In the genomic region with DNA sequence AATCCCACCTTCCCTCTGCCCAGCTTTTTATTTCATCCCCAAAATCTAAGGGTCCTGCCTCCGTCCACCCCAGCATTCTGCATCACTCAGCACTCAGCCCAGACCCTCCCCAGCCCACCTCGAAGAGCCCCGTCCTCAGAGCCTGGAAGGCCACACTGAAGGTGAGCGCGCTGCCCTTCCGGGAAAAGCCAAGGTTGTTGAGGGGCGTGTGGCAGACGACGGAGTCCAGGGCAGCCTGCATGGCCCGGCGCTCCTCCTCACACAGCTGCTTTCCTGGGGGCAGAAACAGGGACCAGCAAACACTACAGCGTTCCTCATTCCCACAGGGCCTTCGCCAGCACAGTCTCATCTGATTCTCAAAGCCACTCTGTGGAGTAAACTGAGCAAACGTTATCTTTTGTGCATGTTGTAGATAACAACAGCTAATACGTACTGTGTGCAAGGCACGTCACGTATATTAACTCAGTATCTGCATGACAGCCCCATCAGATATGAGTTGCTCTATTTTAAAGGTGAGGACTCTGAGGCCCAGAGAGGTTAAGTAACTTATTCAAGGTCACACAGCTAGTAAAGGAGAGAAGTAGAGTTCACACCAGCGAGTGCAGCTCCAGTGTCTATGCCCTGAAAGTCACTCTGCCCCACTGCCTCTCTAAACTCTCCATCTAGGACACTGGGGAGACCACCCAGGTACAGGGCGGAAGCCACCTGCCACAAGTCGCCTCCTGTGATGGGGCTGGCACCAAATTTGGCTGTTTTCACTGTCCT, we compare ENCODE assay signal across 19 cellular contexts. TPM values are rescaled to one million over a fixed set of nuclear protein-coding genes. Genes with fewer than 3 reads are reported as not detected.
A peak's percentile ranks its signal among the peaks of the same experiment; 100 is the strongest.
DNase-seq lines count a peak whose midpoint lies in the region; ATAC-seq, FAIRE-seq and TF ChIP-seq lines count a peak whose summit lies in the region.
"Had no signal": no experiment of that assay in that cellular context is flagged by ENCODE, and none has a peak within 500 bp of the region (broad histone marks: within the 10 kb centered on the region; RNA-seq: fewer than 3 reads in every experiment).

No MANE protein-coding gene starts in this region.

- H3K9me3 Mint-ChIP-seq in natural killer cell: no peaks in the 10 kb centered on the region
- no peaks in the 10 kb centered on the region for H3K9me3 Mint-ChIP-seq in natural killer cell treated with Interleukin-12 subunit alpha and Interleukin-12 subunit beta and Interleukin-15 and Interleukin-18, amount 100 ng/mL, for 72 hours
- H3K9me3 Mint-ChIP-seq: activated CD4-positive, alpha-beta T cell treated with anti-CD3 and anti-CD28 coated beads, Interleukin-2, amount 10 ng/mL, durations not matched to agents 7 days and 5 days had no signal

- no peak for TF ChIP-seq CTCF in natural killer cell (IDR thresholded peaks at IDR 0.05)
- no peak for TF ChIP-seq CTCF in H1 (IDR thresholded peaks at IDR 0.05; ENCODE audit: control extremely low read depth in 1 of 3, insufficient read depth in 1 of 3, low read depth in 1 of 3, low read length in 3 of 3)

- FAIRE-seq in H1 (lab: Jason Lieb, UNC): no peak

- peaks cover 14 to 32% of the 10 kb centered on the region in 2 experiments for H4K20me1 ChIP-seq in H1 (replicated peaks in 1 of 2; ENCODE audit: control insufficient read depth in 1 of 2, insufficient read depth in 2 of 2, low read length in 2 of 2)

- 0 out of 2 replicates have a peak, but pooled peaks have one; percentile 4 for TF ChIP-seq POLR2A in Raji (IDR thresholded peaks at IDR 0.05; ENCODE audit: insufficient read depth, low read depth, low read length)
- no peak for TF ChIP-seq POLR2A in H1 (IDR thresholded peaks at IDR 0.05; ENCODE audit: control extremely low read depth in 1 of 2, low read depth in 2 of 2, low read length in 2 of 2)

- ATAC-seq in natural killer cell (no peak), GM21723 (IDR thresholded peaks at IDR 0.05; ENCODE audit: unreplicated experiment) (no peak)
- no peak for ATAC-seq in natural killer cell treated with Interleukin-12 subunit alpha and Interleukin-12 subunit beta and Interleukin-15 and Interleukin-18, amount 100 ng/mL, for 72 hours
- ATAC-seq: gastrocnemius medialis had no signal

- H3K4me1 ChIP-seq in H1 (replicated peaks in 1 of 4; ENCODE audit: control insufficient read depth in 3 of 4, insufficient read depth in 4 of 4, low read length in 3 of 4): peaks cover 0 to 12% (median 8%) of the 10 kb centered on the region in 4 experiments; a peak in 5 of 7 replicates

- 93% methylated on average over 16 of the region's 20 CpGs; no CpG with 5 or more reads in 1 of the 2 experiments for WGBS in H1 (ENCODE audit: extremely low coverage in 1 of 2, insufficient coverage in 1 of 2, insufficient read length in 1 of 2, insufficient replicate concordance in 2 of 2, low coverage in 1 of 2, low lambda C conversion rate in 2 of 2, missing lambda C conversion rate in 1 of 2), 2 experiments

- no peaks in the 10 kb centered on the region for H3K27me3 ChIP-seq in H1 (replicated peaks in 1 of 4; ENCODE audit: control insufficient read depth in 3 of 4, extremely low read depth in 1 of 4, insufficient read depth in 3 of 4, low read length in 3 of 4)
- H3K27me3 ChIP-seq: gastrocnemius medialis, thyroid gland had no signal

- no peak overlapping the region for H2BK15ac ChIP-seq in H1 (ENCODE audit: low read length)

- no peak overlapping the region; the same call in 1 of the 2 replicates for H4K8ac ChIP-seq in H1 (ENCODE audit: extremely low read depth, insufficient read depth, low read length)

- DNase-seq in natural killer cell: no peak
- DNase-seq in natural killer cell treated with Interleukin-12 subunit alpha and Interleukin-12 subunit beta and Interleukin-15 and Interleukin-18, amount 100 ng/mL, for 72 hours (ENCODE audit: low spot score): no peak
- no peak for DNase-seq in H1 (ENCODE audit: low read depth in 1 of 2, low spot score in 2 of 2)
- DNase-seq in NCI-H2171 treated with DMSO at 0.1 percent for 48 hours (lab: John Stamatoyannopoulos, UW): no peak
- no peak for DNase-seq in cerebellum (ENCODE audit: low spot score)
- DNase-seq in D341Med (ENCODE audit: low spot score): no peak
- DNase-seq: activated CD4-positive, alpha-beta T cell treated with anti-CD3 and anti-CD28 coated beads, Interleukin-2, amount 10 ng/mL, durations not matched to agents 7 days and 5 days; activated effector memory CD4-positive, alpha-beta T cell treated with Interleukin-2 at 50 U/mL for 16 hours; AML-193; gastrocnemius medialis; KG1; mesenchymal stem cell; NCI-H1694 treated with DMSO at 0.1 percent for 48 hours; NCI-H510A; PC-9; thyroid gland had no signal

- H2AFZ ChIP-seq in H1 (ENCODE audit: low read length): no peak overlapping the region
- H2AFZ ChIP-seq: parathyroid adenoma, PC-9 had no signal

- no peak overlapping the region for H3K18ac ChIP-seq in H1 (ENCODE audit: extremely low read depth, low read length)

- no peak overlapping the region for H3K14ac ChIP-seq in H1 (ENCODE audit: insufficient read length)

- H2BK120ac ChIP-seq in H1 (replicated peaks; ENCODE audit: low read depth, low read length): no peak overlapping the region

- no peak overlapping the region for H2AK5ac ChIP-seq in H1 (ENCODE audit: low read depth, low read length)

- H3K27me3 Mint-ChIP-seq in natural killer cell (ENCODE audit: low read depth in 2 of 2): no peaks in the 10 kb centered on the region
- no peaks in the 10 kb centered on the region for H3K27me3 Mint-ChIP-seq in natural killer cell treated with Interleukin-12 subunit alpha and Interleukin-12 subunit beta and Interleukin-15 and Interleukin-18, amount 100 ng/mL, for 72 hours
- H3K27me3 Mint-ChIP-seq: activated CD4-positive, alpha-beta T cell treated with anti-CD3 and anti-CD28 coated beads, Interleukin-2, amount 10 ng/mL, durations not matched to agents 7 days and 5 days had no signal

- H2BK20ac ChIP-seq in H1 (ENCODE audit: low read length): no peak overlapping the region

- no peak overlapping the region for H3K23ac ChIP-seq in H1 (ENCODE audit: insufficient read length)

- H3K56ac ChIP-seq in H1 (replicated peaks; ENCODE audit: insufficient read length, low read depth, low read length): no peak overlapping the region

- H3K9me3 ChIP-seq in H1 (ENCODE audit: insufficient read depth in 2 of 2, low read depth in 1 of 2, low read length in 1 of 2): no peaks in the 10 kb centered on the region
- H3K9me3 ChIP-seq: gastrocnemius medialis, thyroid gland had no signal

- H3K4me2 ChIP-seq in H1 (ENCODE audit: insufficient read depth in 1 of 2, low read depth in 2 of 2, low read length in 2 of 2): no peak overlapping the region

- H2BK12ac ChIP-seq in H1 (ENCODE audit: low read depth, low read length): no peak overlapping the region

- H3K4ac ChIP-seq in H1 (replicated peaks; ENCODE audit: insufficient read length, low read depth, low read length): no peak overlapping the region

- H3K4me3 Mint-ChIP-seq in natural killer cell: peak overlapping the region; percentile 9
- H3K4me3 Mint-ChIP-seq in natural killer cell treated with Interleukin-12 subunit alpha and Interleukin-12 subunit beta and Interleukin-15 and Interleukin-18, amount 100 ng/mL, for 72 hours: no peak overlapping the region

- no peaks in the 10 kb centered on the region for H3K36me3 Mint-ChIP-seq in natural killer cell
- H3K36me3 Mint-ChIP-seq in natural killer cell treated with Interleukin-12 subunit alpha and Interleukin-12 subunit beta and Interleukin-15 and Interleukin-18, amount 100 ng/mL, for 72 hours: peaks cover 8% of the 10 kb centered on the region

- peaks cover 6% of the 10 kb centered on the region for H3K23me2 ChIP-seq in H1 (ENCODE audit: low read depth, low read length)

- no peaks in the 10 kb centered on the region; a peak in 1 of 4 replicates for H3K79me2 ChIP-seq in H1 (ENCODE audit: control insufficient read depth in 1 of 2, insufficient read depth in 2 of 2, low read length in 2 of 2)
- H3K79me2 ChIP-seq: parathyroid adenoma had no signal

- no peak overlapping the region for H4K5ac ChIP-seq in H1 (ENCODE audit: insufficient read length, low read depth, low read length)

- POLR2A ChIA-PET in H1 (lab: Charles Lee; ENCODE audit: partially characterized antibody): interaction anchor here (0.7 to 9.9 kb wide), 15 partner anchors 12 to 295 kb away, joined by 3 to 145 read pairs (median 4); partner anchors contain the start of genes AP4M1, GAL3ST4, GPC2 and MCM7

- no peak overlapping the region for H4K91ac ChIP-seq in H1 (replicated peaks; ENCODE audit: insufficient read length, low read length)

- CTCF ChIA-PET in H1 (lab: Charles Lee; ENCODE audit: partially characterized antibody): interaction anchor here (0.6 to 7.9 kb wide), 4 partner anchors 13 to 77 kb away, joined by 3 to 83 read pairs (median 4); no protein-coding TSS in a partner anchor

- H3K36me3 ChIP-seq in H1 (ENCODE audit: control insufficient read depth in 2 of 4, insufficient read depth in 4 of 4, low read length in 3 of 4): peaks cover 8 to 44% (median 26%) of the 10 kb centered on the region in 4 experiments

- no peak overlapping the region for H2BK5ac ChIP-seq in H1 (ENCODE audit: low read depth, low read length)

- peaks cover 13 to 30% of the 10 kb centered on the region in 2 donors for H3K4me1 Mint-ChIP-seq in natural killer cell
- H3K4me1 Mint-ChIP-seq in natural killer cell treated with Interleukin-12 subunit alpha and Interleukin-12 subunit beta and Interleukin-15 and Interleukin-18, amount 100 ng/mL, for 72 hours (ENCODE audit: low read depth in 2 of 2): peaks cover 15 to 17% of the 10 kb centered on the region in 2 donors

- H3K27ac Mint-ChIP-seq in natural killer cell: peak overlapping the region; percentile 80 to 82
- peak overlapping the region in 1 of 2 donors; percentile 92 for H3K27ac Mint-ChIP-seq in natural killer cell treated with Interleukin-12 subunit alpha and Interleukin-12 subunit beta and Interleukin-15 and Interleukin-18, amount 100 ng/mL, for 72 hours

- intact Hi-C loops in natural killer cell (cut with micrococcal nuclease): no loop called here

- TF ChIP-seq EP300 in H1 (IDR thresholded peaks at IDR 0.05; ENCODE audit: borderline replicate concordance in 1 of 2, low read depth in 2 of 2, low read length in 2 of 2): no peak

- H3K79me1 ChIP-seq in H1 (ENCODE audit: low read depth, low read length): no peaks in the 10 kb centered on the region; the same call in 1 of the 2 replicates

- no peak overlapping the region for H3K27ac ChIP-seq in H1 (ENCODE audit: low read depth, low read length)
- H3K27ac ChIP-seq: gastrocnemius medialis, parathyroid adenoma, thyroid gland had no signal

- no peak for TF ChIP-seq RAD21 in H1 (IDR thresholded peaks at IDR 0.05 in 1 of 2, conservative IDR thresholded peaks at IDR 0.05 in 1 of 2; ENCODE audit: low read depth in 2 of 2, low read length in 2 of 2)

- H3K4me3 ChIP-seq in H1 (ENCODE audit: extremely low read depth in 1 of 4, insufficient read depth in 2 of 4, low read depth in 3 of 4, low read length in 4 of 4): no peak overlapping the region
- H3K4me3 ChIP-seq: gastrocnemius medialis, PC-9, thyroid gland had no signal

- H3K9ac ChIP-seq in H1 (replicated peaks in 1 of 4; ENCODE audit: extremely low read depth in 1 of 4, low read depth in 3 of 4, low read length in 3 of 4): no peak overlapping the region
- H3K9ac ChIP-seq: parathyroid adenoma had no signal

RNA-seq across cellular contexts. Expression of gene TRAPPC14, which starts 2.8 kb away (rescaled TPM):
- total RNA-seq in natural killer cell: 10 to 100 TPM; 55.1 to 59.2 (median 56.5) TPM
- total RNA-seq in natural killer cell treated with Interleukin-12 subunit alpha and Interleukin-12 subunit beta and Interleukin-15 and Interleukin-18, amount 100 ng/mL, for 72 hours: 10 to 100 TPM; 46.2 to 52.7 TPM
- total RNA-seq in H1 (2021; fragmentation: NEBNext Ultra II Directional; extraction: Animal tissue kit (Norgen Biotek cat#: 25700)): 20.2 and 22.1 TPM in 2 replicates
- polyA plus RNA-seq in H1 (2011; rRNA removed): 11.9 and 19.6 TPM in 2 replicates
- polyA plus RNA-seq in H1 (2011; cell fraction: cytosol; rRNA removed): 8.6 TPM
- 55.1 TPM for polyA plus RNA-seq in H1 (2011; cell fraction: nucleus; rRNA removed)
- 13.7 to 21.2 TPM (median 20.2 TPM) in 4 replicates for polyA plus RNA-seq in H1 (2012, experiment 1 of 2)
- 16.9 TPM for polyA plus RNA-seq in H1 (2012, experiment 2 of 2)
- 16.6 TPM for polyA plus RNA-seq in H1 (2013, experiment 1 of 2)
- 15.0 TPM for polyA plus RNA-seq in H1 (2013, experiment 2 of 2)
- 8.3 and 8.7 TPM in 2 replicates for polyA minus RNA-seq in H1 (2011; rRNA and poly(A)+ RNA removed)
- 6.9 TPM for polyA minus RNA-seq in H1 (2011; cell fraction: cytosol; rRNA and poly(A)+ RNA removed)
- polyA minus RNA-seq in H1 (2011; cell fraction: nucleus; rRNA and poly(A)+ RNA removed): 21.6 TPM
- 10.4 TPM for total RNA-seq in cerebellum

RNA-seq across cellular contexts. Expression of gene LAMTOR4, which starts 7.0 kb away (rescaled TPM):
- total RNA-seq in natural killer cell (100 to 1,000 TPM; 148 to 161 (median 156) TPM), cerebellum (20.7 TPM)
- 100 to 1,000 TPM; 124 to 145 TPM for total RNA-seq in natural killer cell treated with Interleukin-12 subunit alpha and Interleukin-12 subunit beta and Interleukin-15 and Interleukin-18, amount 100 ng/mL, for 72 hours
- 153 and 161 TPM in 2 replicates for total RNA-seq in H1 (2021; fragmentation: NEBNext Ultra II Directional; extraction: Animal tissue kit (Norgen Biotek cat#: 25700))
- polyA plus RNA-seq in H1 (2011; rRNA removed): 622 and 735 TPM in 2 replicates
- polyA plus RNA-seq in H1 (2011; cell fraction: cytosol; rRNA removed): 505 TPM
- polyA plus RNA-seq in H1 (2011; cell fraction: nucleus; rRNA removed): 363 TPM
- 152 to 293 TPM (median 281 TPM) in 4 replicates for polyA plus RNA-seq in H1 (2012, experiment 1 of 2)
- 327 TPM for polyA plus RNA-seq in H1 (2012, experiment 2 of 2)
- 160 TPM for polyA plus RNA-seq in H1 (2013, experiment 1 of 2)
- polyA plus RNA-seq in H1 (2013, experiment 2 of 2): 154 TPM
- 44.3 and 46.6 TPM in 2 replicates for polyA minus RNA-seq in H1 (2011; rRNA and poly(A)+ RNA removed)
- polyA minus RNA-seq in H1 (2011; cell fraction: cytosol; rRNA and poly(A)+ RNA removed): 43.1 TPM
- 53.3 TPM for polyA minus RNA-seq in H1 (2011; cell fraction: nucleus; rRNA and poly(A)+ RNA removed)

RNA-seq across cellular contexts. Expression of gene GAL3ST4, which starts 12.7 kb away (rescaled TPM):
- total RNA-seq in natural killer cell (under 1 TPM; 0.78 to 0.95 (median 0.78) TPM), cerebellum (7.7 TPM)
- 1 to 10 TPM in 1 of 2 donors, under 1 TPM in 1; 0.57 to 1.1 TPM for total RNA-seq in natural killer cell treated with Interleukin-12 subunit alpha and Interleukin-12 subunit beta and Interleukin-15 and Interleukin-18, amount 100 ng/mL, for 72 hours
- 5.1 and 5.3 TPM in 2 replicates for total RNA-seq in H1 (2021; fragmentation: NEBNext Ultra II Directional; extraction: Animal tissue kit (Norgen Biotek cat#: 25700))
- polyA plus RNA-seq in H1 (2011; rRNA removed): 13.8 and 15.8 TPM in 2 replicates
- polyA plus RNA-seq in H1 (2011; cell fraction: cytosol; rRNA removed): 9.7 TPM
- polyA plus RNA-seq in H1 (2011; cell fraction: nucleus; rRNA removed): 16.7 TPM
- 6.8 to 11.1 TPM (median 8.5 TPM) in 4 replicates for polyA plus RNA-seq in H1 (2012, experiment 1 of 2)
- 5.8 TPM for polyA plus RNA-seq in H1 (2012, experiment 2 of 2)
- 9.2 TPM for polyA plus RNA-seq in H1 (2013, experiment 1 of 2)
- polyA plus RNA-seq in H1 (2013, experiment 2 of 2): 9.8 TPM
- 6.7 and 6.9 TPM in 2 replicates for polyA minus RNA-seq in H1 (2011; rRNA and poly(A)+ RNA removed)
- polyA minus RNA-seq in H1 (2011; cell fraction: cytosol; rRNA and poly(A)+ RNA removed): 6.5 TPM
- 3.9 TPM for polyA minus RNA-seq in H1 (2011; cell fraction: nucleus; rRNA and poly(A)+ RNA removed)

RNA-seq across cellular contexts. Expression of gene GPC2, which starts 21.4 kb away (rescaled TPM):
- 1 to 10 TPM; 1.9 to 2.4 (median 2.3) TPM for total RNA-seq in natural killer cell
- 1 to 10 TPM; 2.6 to 2.7 TPM for total RNA-seq in natural killer cell treated with Interleukin-12 subunit alpha and Interleukin-12 subunit beta and Interleukin-15 and Interleukin-18, amount 100 ng/mL, for 72 hours
- total RNA-seq in H1 (2021; fragmentation: NEBNext Ultra II Directional; extraction: Animal tissue kit (Norgen Biotek cat#: 25700)): 44.8 and 46.8 TPM in 2 replicates
- polyA plus RNA-seq in H1 (2011; rRNA removed): 25.3 and 47.8 TPM in 2 replicates
- polyA plus RNA-seq in H1 (2011; cell fraction: cytosol; rRNA removed): 39.1 TPM
- 158 TPM for polyA plus RNA-seq in H1 (2011; cell fraction: nucleus; rRNA removed)
- 31.9 to 46.9 TPM (median 42.9 TPM) in 4 replicates for polyA plus RNA-seq in H1 (2012, experiment 1 of 2)
- polyA plus RNA-seq in H1 (2012, experiment 2 of 2): 31.2 TPM
- 36.0 TPM for polyA plus RNA-seq in H1 (2013, experiment 1 of 2)
- polyA plus RNA-seq in H1 (2013, experiment 2 of 2): 33.6 TPM
- 12.6 and 14.1 TPM in 2 replicates for polyA minus RNA-seq in H1 (2011; rRNA and poly(A)+ RNA removed)
- 18.3 TPM for polyA minus RNA-seq in H1 (2011; cell fraction: cytosol; rRNA and poly(A)+ RNA removed)
- 40.0 TPM for polyA minus RNA-seq in H1 (2011; cell fraction: nucleus; rRNA and poly(A)+ RNA removed)
- 57.9 TPM for total RNA-seq in cerebellum

RNA-seq across cellular contexts. Expression of gene STAG3, which starts 22.0 kb away (rescaled TPM):
- 1 to 10 TPM; 5.0 to 5.6 (median 5.5) TPM for total RNA-seq in natural killer cell
- 10 to 100 TPM; 13.7 to 24.4 TPM for total RNA-seq in natural killer cell treated with Interleukin-12 subunit alpha and Interleukin-12 subunit beta and Interleukin-15 and Interleukin-18, amount 100 ng/mL, for 72 hours
- 3.3 and 3.8 TPM in 2 replicates for total RNA-seq in H1 (2021; fragmentation: NEBNext Ultra II Directional; extraction: Animal tissue kit (Norgen Biotek cat#: 25700))
- polyA plus RNA-seq in H1 (2011; rRNA removed): 1.3 and 1.9 TPM in 2 replicates
- 1.6 TPM for polyA plus RNA-seq in H1 (2011; cell fraction: cytosol; rRNA removed)
- 6.5 TPM for polyA plus RNA-seq in H1 (2011; cell fraction: nucleus; rRNA removed)
- polyA plus RNA-seq in H1 (2012, experiment 1 of 2): 5.3 to 7.8 TPM (median 6.2 TPM) in 4 replicates
- 3.1 TPM for polyA plus RNA-seq in H1 (2012, experiment 2 of 2)
- polyA plus RNA-seq in H1 (2013, experiment 1 of 2): 1.8 TPM
- polyA plus RNA-seq in H1 (2013, experiment 2 of 2): 1.5 TPM
- 3.2 and 4.2 TPM in 2 replicates for polyA minus RNA-seq in H1 (2011; rRNA and poly(A)+ RNA removed)
- 0.44 TPM for polyA minus RNA-seq in H1 (2011; cell fraction: cytosol; rRNA and poly(A)+ RNA removed)
- polyA minus RNA-seq in H1 (2011; cell fraction: nucleus; rRNA and poly(A)+ RNA removed): 1.5 TPM
- total RNA-seq in cerebellum: 1.5 TPM
